1 cellular context compared by ENCODE assay signal in the genomic region with DNA sequence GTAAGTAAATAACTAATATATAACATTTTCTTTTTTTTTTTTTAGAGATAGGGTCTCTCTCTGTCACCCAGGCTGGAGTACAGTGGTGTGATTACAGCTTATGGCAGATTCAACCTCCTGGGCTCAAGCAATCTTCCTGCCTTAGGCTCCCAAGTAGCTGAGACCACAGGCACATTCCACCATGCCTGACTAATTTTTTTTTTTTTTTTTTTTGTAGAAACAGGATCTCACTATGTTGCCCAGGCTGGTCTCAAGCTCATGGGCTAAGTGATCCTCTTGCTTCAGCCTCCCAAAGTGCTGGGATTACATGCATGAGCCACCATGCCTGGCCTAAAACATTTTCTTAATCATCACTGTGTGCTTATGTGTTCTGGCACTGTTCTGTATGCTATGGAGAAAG.
TF ChIP-seq lines count a peak whose summit lies in the region.

No MANE protein-coding gene starts in this region.

TF ChIP-seq in HepG2, 621 proteins besides CTCF, POLR2A, EP300 and RAD21:
- TF ChIP-seq, protein P1, sequence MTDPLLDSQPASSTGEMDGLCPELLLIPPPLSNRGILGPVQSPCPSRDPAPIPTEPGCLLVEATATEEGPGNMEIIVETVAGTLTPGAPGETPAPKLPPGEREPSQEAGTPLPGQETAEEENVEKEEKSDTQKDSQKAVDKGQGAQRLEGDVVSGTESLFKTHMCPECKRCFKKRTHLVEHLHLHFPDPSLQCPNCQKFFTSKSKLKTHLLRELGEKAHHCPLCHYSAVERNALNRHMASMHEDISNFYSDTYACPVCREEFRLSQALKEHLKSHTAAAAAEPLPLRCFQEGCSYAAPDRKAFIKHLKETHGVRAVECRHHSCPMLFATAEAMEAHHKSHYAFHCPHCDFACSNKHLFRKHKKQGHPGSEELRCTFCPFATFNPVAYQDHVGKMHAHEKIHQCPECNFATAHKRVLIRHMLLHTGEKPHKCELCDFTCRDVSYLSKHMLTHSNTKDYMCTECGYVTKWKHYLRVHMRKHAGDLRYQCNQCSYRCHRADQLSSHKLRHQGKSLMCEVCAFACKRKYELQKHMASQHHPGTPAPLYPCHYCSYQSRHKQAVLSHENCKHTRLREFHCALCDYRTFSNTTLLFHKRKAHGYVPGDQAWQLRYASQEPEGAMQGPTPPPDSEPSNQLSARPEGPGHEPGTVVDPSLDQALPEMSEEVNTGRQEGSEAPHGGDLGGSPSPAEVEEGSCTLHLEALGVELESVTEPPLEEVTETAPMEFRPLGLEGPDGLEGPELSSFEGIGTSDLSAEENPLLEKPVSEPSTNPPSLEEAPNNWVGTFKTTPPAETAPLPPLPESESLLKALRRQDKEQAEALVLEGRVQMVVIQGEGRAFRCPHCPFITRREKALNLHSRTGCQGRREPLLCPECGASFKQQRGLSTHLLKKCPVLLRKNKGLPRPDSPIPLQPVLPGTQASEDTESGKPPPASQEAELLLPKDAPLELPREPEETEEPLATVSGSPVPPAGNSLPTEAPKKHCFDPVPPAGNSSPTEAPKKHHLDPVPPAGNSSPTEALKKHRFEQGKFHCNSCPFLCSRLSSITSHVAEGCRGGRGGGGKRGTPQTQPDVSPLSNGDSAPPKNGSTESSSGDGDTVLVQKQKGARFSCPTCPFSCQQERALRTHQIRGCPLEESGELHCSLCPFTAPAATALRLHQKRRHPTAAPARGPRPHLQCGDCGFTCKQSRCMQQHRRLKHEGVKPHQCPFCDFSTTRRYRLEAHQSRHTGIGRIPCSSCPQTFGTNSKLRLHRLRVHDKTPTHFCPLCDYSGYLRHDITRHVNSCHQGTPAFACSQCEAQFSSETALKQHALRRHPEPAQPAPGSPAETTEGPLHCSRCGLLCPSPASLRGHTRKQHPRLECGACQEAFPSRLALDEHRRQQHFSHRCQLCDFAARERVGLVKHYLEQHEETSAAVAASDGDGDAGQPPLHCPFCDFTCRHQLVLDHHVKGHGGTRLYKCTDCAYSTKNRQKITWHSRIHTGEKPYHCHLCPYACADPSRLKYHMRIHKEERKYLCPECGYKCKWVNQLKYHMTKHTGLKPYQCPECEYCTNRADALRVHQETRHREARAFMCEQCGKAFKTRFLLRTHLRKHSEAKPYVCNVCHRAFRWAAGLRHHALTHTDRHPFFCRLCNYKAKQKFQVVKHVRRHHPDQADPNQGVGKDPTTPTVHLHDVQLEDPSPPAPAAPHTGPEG (CRISPR knock-in tag; IDR thresholded peaks at IDR 0.05): no peak
- TF ChIP-seq ZNF121 (CRISPR knock-in tag; IDR thresholded peaks at IDR 0.05): 0 out of 2 replicates have a peak, but pooled peaks have one; percentile 24
